In genomic region chr5:112878760-112879159, GRCh38 we compare ENCODE assay signal across 8 cellular contexts. TPM values are rescaled to one million over a fixed set of nuclear protein-coding genes. Genes with fewer than 3 reads are reported as not detected.
DNase-seq lines count a peak whose midpoint lies in the region; ATAC-seq and TF ChIP-seq lines count a peak whose summit lies in the region.

No MANE protein-coding gene starts in this region.

- no peak overlapping the region for H3T11ph ChIP-seq in H9 (ENCODE audit: low read length)

- no peak overlapping the region for H4K5ac ChIP-seq in H9 (ENCODE audit: insufficient read length, low read depth, low read length)

- H4K91ac ChIP-seq in H9 (ENCODE audit: insufficient read length, low read depth, low read length) = no peak overlapping the region

- H2BK12ac ChIP-seq in H9 (ENCODE audit: insufficient read length, low read depth, low read length) = no peak overlapping the region

- H2BK15ac ChIP-seq in H9 (ENCODE audit: low read depth, low read length) = no peak overlapping the region

- DNase-seq in H9 (no peak), T-helper 17 cell (peak in 1 of 3 donors; percentile 27), lower leg skin (ENCODE audit: low spot score in 2 of 2) (no peak), dorsolateral prefrontal cortex (no peak), NCI-H446 treated with DMSO at 0.1 percent for 48 hours (lab: John Stamatoyannopoulos, UW) (no peak)
- DNase-seq in central memory CD4-positive, alpha-beta T cell = peak; percentile 59
- peak in 2 of 3 donors; percentile 16 to 21 for DNase-seq in stimulated activated CD4-positive, alpha-beta T cell treated with anti-CD3 and anti-CD28 coated beads, TNF-alpha, amount 100 ng/mL, for 1 hour (ENCODE audit: low read depth in 3 of 3, low spot score in 1 of 3)

- peak overlapping the region; percentile 49 for H3K23ac ChIP-seq in H9 (ENCODE audit: insufficient read length, low read depth, low read length)

- TF ChIP-seq POLR2A in lower leg skin (IDR thresholded peaks at IDR 0.05) = no peak

- H4K20me1 ChIP-seq in H9 (ENCODE audit: control insufficient read depth, insufficient read depth, insufficient read length) = no peaks in the 10 kb centered on the region

- H3K4me1 Mint-ChIP-seq in H9 = peaks cover 19 to 28% of the 10 kb centered on the region in 2 experiments
- peaks cover 29% of the 10 kb centered on the region for H3K4me1 Mint-ChIP-seq in T-helper 17 cell

- H3K36me3 Mint-ChIP-seq in H9 (ENCODE audit: insufficient read depth in 1 of 3, low read depth in 3 of 3) = peaks cover 0 to 39% (median 18%) of the 10 kb centered on the region in 3 experiments; a peak in 6 of 7 replicates
- peaks cover 3% of the 10 kb centered on the region for H3K36me3 Mint-ChIP-seq in T-helper 17 cell (ENCODE audit: low read depth)

- H3K27ac ChIP-seq in H9 (ENCODE audit: insufficient read length, low read depth, low read length) = no peak overlapping the region
- H3K27ac ChIP-seq in dorsolateral prefrontal cortex = peak overlapping the region in 10 of 59 donors; percentile 2 to 54 (median 28)

- H3K4me3 Mint-ChIP-seq in H9 (no peak overlapping the region), T-helper 17 cell (peak overlapping the region; percentile 81)

- H3K56ac ChIP-seq in H9 (ENCODE audit: insufficient read length, low read depth, low read length) = no peak overlapping the region

- no peak overlapping the region for H3K18ac ChIP-seq in H9 (ENCODE audit: insufficient read length, low read depth, low read length)

- H2BK5ac ChIP-seq in H9 (ENCODE audit: insufficient read length, low read length) = no peak overlapping the region

- intact Hi-C loops in lower leg skin (cut with DNase I; ENCODE audit: low total_unique reads) (no loop called here), dorsolateral prefrontal cortex (cut with DNase I) (no loop called here)

- H2BK20ac ChIP-seq in H9 (ENCODE audit: low read depth, low read length, poor library complexity, severe bottlenecking) = no peak overlapping the region

- H3K23me2 ChIP-seq in H9 (ENCODE audit: insufficient read length, low read depth, low read length, poor library complexity, severe bottlenecking) = no peaks in the 10 kb centered on the region

- no peak overlapping the region for H2BK120ac ChIP-seq in H9 (ENCODE audit: low read depth, low read length, poor library complexity, severe bottlenecking)

- H4K8ac ChIP-seq in H9 (replicated peaks; ENCODE audit: insufficient read length, low read depth, low read length) = no peak overlapping the region

- H3K27ac Mint-ChIP-seq in H9 (peak overlapping the region; percentile 3 to 65 (median 6); a peak in 5 of 7 replicates), T-helper 17 cell (no peak overlapping the region)

- ATAC-seq in T-helper 17 cell = peak; percentile 94
- ATAC-seq in HG03442 (IDR thresholded peaks at IDR 0.05; ENCODE audit: unreplicated experiment) = no peak

- H3K79me2 ChIP-seq in H9 (ENCODE audit: insufficient read depth, low read length) = no peaks in the 10 kb centered on the region

- no peak overlapping the region for H2AK5ac ChIP-seq in H9 (ENCODE audit: insufficient read length, low read length)

- H3K27me3 Mint-ChIP-seq in H9 (ENCODE audit: low read depth) = no peaks in the 10 kb centered on the region
- H3K27me3 Mint-ChIP-seq in T-helper 17 cell = no peaks in the 10 kb centered on the region

- no peak overlapping the region for H3K14ac ChIP-seq in H9 (ENCODE audit: insufficient read depth, low read length)

- H3K9me3 ChIP-seq in H9 (ENCODE audit: control insufficient read depth, low read depth, low read length) (no peaks in the 10 kb centered on the region), T-helper 17 cell (ENCODE audit: control insufficient read depth, low read length, poor library complexity, severe bottlenecking) (no peaks in the 10 kb centered on the region)

- H3K4ac ChIP-seq in H9 (ENCODE audit: low read depth, low read length) = no peak overlapping the region

- H3K9ac ChIP-seq in H9 (ENCODE audit: extremely low read depth, insufficient read length, low read length) = no peak overlapping the region

- TF ChIP-seq CTCF in H9 (conservative IDR thresholded peaks at IDR 0.05) (no peak), lower leg skin (IDR thresholded peaks at IDR 0.05) (no peak), dorsolateral prefrontal cortex (IDR thresholded peaks at IDR 0.05 in 54 of 56, conservative IDR thresholded peaks at IDR 0.05 in 2 of 56; ENCODE audit: low read depth in 1 of 56, partially characterized antibody in 56 of 56) (no peak)

- H3K79me1 ChIP-seq in H9 (ENCODE audit: insufficient read depth, low read depth, low read length, poor library complexity, severe bottlenecking) = no peaks in the 10 kb centered on the region

- H3K4me1 ChIP-seq in H9 (ENCODE audit: insufficient read depth, low read length) = no peaks in the 10 kb centered on the region

- H3K4me3 ChIP-seq in lower leg skin (ENCODE audit: low read depth, poor library complexity, severe bottlenecking) = no peak overlapping the region
- H3K4me3 ChIP-seq in dorsolateral prefrontal cortex = no peak overlapping the region

- no peak overlapping the region for H2AFZ ChIP-seq in H9 (ENCODE audit: low read length)

- no peak overlapping the region for H3K4me2 ChIP-seq in H9 (ENCODE audit: insufficient read depth, insufficient read length, low read length)

- no peaks in the 10 kb centered on the region for H3K9me3 Mint-ChIP-seq in H9

- no CpG with 5 or more reads among the region's 4 CpGs for WGBS in H9 (ENCODE audit: extremely low coverage, insufficient read length, low lambda C conversion rate)
- 48 to 54% methylated on average over 4 of the region's 4 CpGs for WGBS in lower leg skin, 2 donors

- H3K27me3 ChIP-seq in H9 (ENCODE audit: insufficient read depth, low read length) (no peaks in the 10 kb centered on the region), dorsolateral prefrontal cortex (no peaks in the 10 kb centered on the region)

RNA-seq across cellular contexts. Expression of gene SRP19, which starts 17.7 kb away (rescaled TPM):
- total RNA-seq in H9 (2021) (78.9 and 82.5 TPM in 2 replicates), T-helper 17 cell (10 to 100 TPM; 39.9 to 43.0 TPM), lower leg skin (10 to 100 TPM; 31.1 to 63.7 (median 43.9) TPM), dorsolateral prefrontal cortex (10 to 100 TPM; 17.9 to 55.3 (median 37.1) TPM)

RNA-seq across cellular contexts. Expression of gene REEP5, which starts 43.3 kb away (rescaled TPM):
- total RNA-seq in H9 (2021) = 45.3 and 46.2 TPM in 2 replicates
- 10 to 100 TPM; 38.1 to 46.5 TPM for total RNA-seq in T-helper 17 cell
- 10 to 100 TPM; 50.7 to 85.5 (median 74.4) TPM for total RNA-seq in lower leg skin
- total RNA-seq in dorsolateral prefrontal cortex = 100 to 1,000 TPM in 119 of 120 experiments, 10 to 100 TPM in 1; 87.5 to 287 (median 217) TPM

Comparison
In these comparisons a context has a peak if more than half of its experiments do, and no peak if none do; other contexts are left out.
1. DNase-seq: peak in central memory CD4-positive, alpha-beta T cell (single experiment) and stimulated activated CD4-positive, alpha-beta T cell treated with anti-CD3 and anti-CD28 coated beads, TNF-alpha, amount 100 ng/mL, for 1 hour (2 of 3); none in H9 (single experiment), lower leg skin (0 of 2), dorsolateral prefrontal cortex (0 of 10) and NCI-H446 treated with DMSO at 0.1 percent for 48 hours (single experiment).